Comparison of ENCODE assay signal across 35 cellular contexts in genomic region chr6:144854654-144855053, GRCh38.
"Had no signal": no experiment of that assay in that cellular context is flagged by ENCODE, and none has a peak within 500 bp of the region (broad histone marks: within the 10 kb centered on the region; RNA-seq: fewer than 3 reads in every experiment).

No MANE protein-coding gene starts in this region.

- H3K4me1 Mint-ChIP-seq: brain had no signal

- FAIRE-seq: bronchial epithelial cell, RCC 7860 had no signal

- H3K4me3 Mint-ChIP-seq: activated CD4-positive, alpha-beta T cell treated with anti-CD3 and anti-CD28 coated beads, Interleukin-2, amount 10 ng/mL, durations not matched to agents 24 days and 14 days; activated CD8-positive, alpha-beta T cell treated with anti-CD3 and anti-CD28 coated beads, Interleukin-2, amount 10 ng/mL, durations not matched to agents 7 days and 5 days; activated naive CD8-positive, alpha-beta T cell; activated naive CD8-positive, alpha-beta T cell treated with anti-CD3 and anti-CD28 coated beads, Interleukin-2, amount 50 U/mL, for 24 hours; activated T-cell treated with anti-CD3 and anti-CD28 coated beads, Interleukin-2, amount 50 U/mL, for 24 hours; brain had no signal

- H2AFZ ChIP-seq: PC-9 had no signal

- H3K27me3 ChIP-seq: MG63 had no signal

- ATAC-seq: activated CD8-positive, alpha-beta T cell treated with anti-CD3 and anti-CD28 coated beads, Interleukin-2, amount 10 ng/mL, durations not matched to agents 7 days and 5 days; activated naive CD8-positive, alpha-beta T cell treated with anti-CD3 and anti-CD28 coated beads, Interleukin-2, amount 50 U/mL, for 24 hours; Right ventricle myocardium inferior had no signal

- H3K27ac Mint-ChIP-seq: activated CD4-positive, alpha-beta T cell treated with anti-CD3 and anti-CD28 coated beads, Interleukin-2, amount 10 ng/mL, durations not matched to agents 24 days and 14 days; activated naive CD8-positive, alpha-beta T cell; activated naive CD8-positive, alpha-beta T cell treated with anti-CD3 and anti-CD28 coated beads, Interleukin-2, amount 50 U/mL, for 24 hours; activated T-cell treated with anti-CD3 and anti-CD28 coated beads, Interleukin-2, amount 50 U/mL, for 24 hours; activated T-helper 2 cell treated with anti-CD3 and anti-CD28 coated beads, Interferon-gamma antibody, Interleukin-2, Interleukin-4, amounts not matched to agents 10 μg/mL and 5 μg/mL and 100 μg/mL, durations not matched to agents 14 hours and 24 hours and 36 hours; brain had no signal

- H3K27me3 Mint-ChIP-seq: activated naive CD8-positive, alpha-beta T cell; activated naive CD8-positive, alpha-beta T cell treated with anti-CD3 and anti-CD28 coated beads, Interleukin-2, amount 50 U/mL, for 24 hours; brain had no signal

- DNase-seq: activated CD4-positive, alpha-beta T cell treated with anti-CD3 and anti-CD28 coated beads for 1 hour; activated CD4-positive, alpha-beta T cell treated with anti-CD3 and anti-CD28 coated beads, Interleukin-2, amount 10 ng/mL, durations not matched to agents 24 days and 14 days; activated CD4-positive, alpha-beta T cell treated with anti-CD3 and anti-CD28 coated beads, Interleukin-2, amount 50 U/mL, for 48 hours; activated CD4-positive, CD25-positive, alpha-beta regulatory T cell; activated CD8-positive, alpha-beta T cell treated with anti-CD3 and anti-CD28 coated beads, Interleukin-2, amount 10 ng/mL, durations not matched to agents 7 days and 5 days; activated gamma-delta T cell; activated naive CD4-positive, alpha-beta T cell treated with Interleukin-2 at 50 U/mL for 16 hours; activated naive CD8-positive, alpha-beta T cell treated with anti-CD3 and anti-CD28 coated beads, Interleukin-2, amount 50 U/mL, for 24 hours; activated T-cell treated with anti-CD3 and anti-CD28 coated beads, Interleukin-2, amount 50 U/mL, for 24 hours; anterior cingulate cortex; caudate nucleus; Kasumi-1; KG1; MG63; NCI-H1048; NCI-H1105 treated with DMSO at 0.1 percent for 48 hours; NCI-H1436; NCI-H1694 treated with DMSO at 0.1 percent for 48 hours; NCI-H2029; NCI-H345; NCI-H524 treated with DMSO at 0.1 percent for 48 hours; NCI-H748 treated with DMSO at 0.1 percent for 48 hours; NK-92 treated with Interleukin-12 subunit alpha and Interleukin-12 subunit beta, amount 100 ng/mL, for 24 hours; PC-9; SW 1271; T-helper 1 cell; T1000; WERI-Rb-1 had no signal

- H3K4me2 ChIP-seq: PC-9 had no signal

- H3K9me3 ChIP-seq: MG63 had no signal

- H3K4me3 ChIP-seq: MG63, PC-9 had no signal

- H3K27ac ChIP-seq: PC-9, RWPE1, WERI-Rb-1 had no signal

- H3K36me3 ChIP-seq: MG63, WERI-Rb-1 had no signal

- H3K9me3 Mint-ChIP-seq: activated CD4-positive, alpha-beta T cell treated with anti-CD3 and anti-CD28 coated beads, Interleukin-2, amount 10 ng/mL, durations not matched to agents 24 days and 14 days; activated naive CD8-positive, alpha-beta T cell treated with anti-CD3 and anti-CD28 coated beads, Interleukin-2, amount 50 U/mL, for 24 hours; activated T-cell treated with anti-CD3 and anti-CD28 coated beads, Interleukin-2, amount 50 U/mL, for 24 hours; activated T-helper 2 cell treated with anti-CD3 and anti-CD28 coated beads, Interferon-gamma antibody, Interleukin-2, Interleukin-4, amounts not matched to agents 10 μg/mL and 5 μg/mL and 100 μg/mL, durations not matched to agents 14 hours and 24 hours and 36 hours had no signal
